ENCODE assay signal across 11 cellular contexts in genomic region chr5:141565826-141566575, GRCh38. TPM values are rescaled to one million over a fixed set of nuclear protein-coding genes. Genes with fewer than 3 reads are reported as not detected.
A peak's percentile ranks its signal among the peaks of the same experiment; 100 is the strongest.
DNase-seq lines count a peak whose midpoint lies in the region; ATAC-seq and TF ChIP-seq lines count a peak whose summit lies in the region.
"Had no signal": no experiment of that assay in that cellular context is flagged by ENCODE, and none has a peak within 500 bp of the region (broad histone marks: within the 10 kb centered on the region; RNA-seq: fewer than 3 reads in every experiment).

No MANE protein-coding gene starts in this region.

- no peak overlapping the region for H3K4me3 ChIP-seq in CD4-positive, alpha-beta memory T cell (ENCODE audit: low read length in 2 of 2)
- no peak overlapping the region for H3K4me3 ChIP-seq in HEK293 (ENCODE audit: low read depth, low read length)
- H3K4me3 ChIP-seq in naive thymus-derived CD4-positive, alpha-beta T cell (ENCODE audit: low read length) = no peak overlapping the region
- H3K4me3 ChIP-seq: body of pancreas, suprapubic skin had no signal

- in situ Hi-C loops in G401 (cut with HindIII; ENCODE audit: low sequenced_read_pairs) = loop anchor here (25.0 kb wide), 1 partner anchor 379 kb away; the partner anchor contains the start of genes PCDHB10, PCDHB11, PCDHB16 and PCDHB8

- TF ChIP-seq POLR2A in GM18505 (IDR thresholded peaks at IDR 0.05; ENCODE audit: borderline replicate concordance, extremely low read depth, insufficient read depth, insufficient read length) = no peak

- no peak for ATAC-seq in activated naive CD4-positive, alpha-beta T cell treated with anti-CD3 and anti-CD28 coated beads, Interleukin-2, amount 50 U/mL, for 72 hours
- ATAC-seq in naive thymus-derived CD4-positive, alpha-beta T cell = no peak
- no peak for ATAC-seq in GM18505 (IDR thresholded peaks at IDR 0.05; ENCODE audit: unreplicated experiment)
- ATAC-seq in CD4-positive, alpha-beta T cell (ENCODE audit: poor library complexity) = no peak
- ATAC-seq: body of pancreas had no signal

- H3K9me3 ChIP-seq in CD4-positive, alpha-beta memory T cell (ENCODE audit: control insufficient read depth in 1 of 2, low read length in 2 of 2) = no peaks in the 10 kb centered on the region
- H3K9me3 ChIP-seq in HEK293 (ENCODE audit: control insufficient read depth, insufficient read depth, low read depth, low read length) = no peaks in the 10 kb centered on the region
- no peaks in the 10 kb centered on the region for H3K9me3 ChIP-seq in naive thymus-derived CD4-positive, alpha-beta T cell (ENCODE audit: control insufficient read depth in 2 of 3, low read length in 3 of 3)
- no peaks in the 10 kb centered on the region for H3K9me3 ChIP-seq in CD4-positive, alpha-beta T cell (ENCODE audit: control insufficient read depth, low read length)
- H3K9me3 ChIP-seq: body of pancreas, suprapubic skin had no signal

- no peaks in the 10 kb centered on the region for H3K9me3 Mint-ChIP-seq in CD4-positive, alpha-beta memory T cell
- no peaks in the 10 kb centered on the region for H3K9me3 Mint-ChIP-seq in activated naive CD4-positive, alpha-beta T cell treated with anti-CD3 and anti-CD28 coated beads, Interleukin-2, amount 50 U/mL, for 72 hours
- no peaks in the 10 kb centered on the region for H3K9me3 Mint-ChIP-seq in naive thymus-derived CD4-positive, alpha-beta T cell
- H3K9me3 Mint-ChIP-seq in CD4-positive, alpha-beta T cell = no peaks in the 10 kb centered on the region

- POLR2A ChIA-PET in CD4-positive, alpha-beta memory T cell (lab: Charles Lee; ENCODE audit: partially characterized antibody) = interaction anchor here (1.4 kb wide), 1 partner anchor 53 kb away, joined by 6 read pairs; the partner anchor contains the start of gene DIAPH1
- POLR2A ChIA-PET in HEK293 (lab: Yijun Ruan, JAX) = no interaction called here
- POLR2A ChIA-PET in naive thymus-derived CD4-positive, alpha-beta T cell (lab: Charles Lee) = interaction anchor here (1.2 kb wide), 1 partner anchor 14 kb away, joined by 3 read pairs; no protein-coding TSS in a partner anchor
- POLR2A ChIA-PET in CD4-positive, alpha-beta T cell (lab: Charles Lee) = no interaction called here

- peaks cover 15% of the 10 kb centered on the region for H3K4me1 ChIP-seq in CD4-positive, alpha-beta memory T cell (ENCODE audit: insufficient read depth, low read length)
- no peaks in the 10 kb centered on the region for H3K4me1 ChIP-seq in HEK293 (ENCODE audit: control insufficient read depth, insufficient read depth, low read length)
- peaks cover 0 to 8% of the 10 kb centered on the region in 2 donors for H3K4me1 ChIP-seq in naive thymus-derived CD4-positive, alpha-beta T cell (ENCODE audit: control insufficient read depth in 2 of 2, insufficient read depth in 2 of 2, low read length in 2 of 2)

- no peaks in the 10 kb centered on the region for H3K27me3 Mint-ChIP-seq in CD4-positive, alpha-beta memory T cell
- H3K27me3 Mint-ChIP-seq in naive thymus-derived CD4-positive, alpha-beta T cell = no peaks in the 10 kb centered on the region
- no peaks in the 10 kb centered on the region for H3K27me3 Mint-ChIP-seq in CD4-positive, alpha-beta T cell

- intact Hi-C loops in CD4-positive, alpha-beta memory T cell (cut with micrococcal nuclease) = no loop called here
- intact Hi-C loops in naive thymus-derived CD4-positive, alpha-beta T cell (cut with micrococcal nuclease) = loop anchor here in 1 of 2 donors (2.0 to 10.0 kb wide), 3 partner anchors 207 to 861 kb away; partner anchors contain the start of genes PCDHGB2, TAF7 and ZMAT2
- intact Hi-C loops in CD4-positive, alpha-beta T cell (cut with DNase I, micrococcal nuclease) = loop anchor here in 1 of 2 experiments (10.0 kb wide), 1 partner anchor 341 kb away; the partner anchor contains the start of gene PCDHB14

- peaks cover 21 to 37% (median 24%) of the 10 kb centered on the region in 4 donors for H3K4me1 Mint-ChIP-seq in CD4-positive, alpha-beta memory T cell
- peaks cover 11 to 53% (median 34%) of the 10 kb centered on the region in 7 donors for H3K4me1 Mint-ChIP-seq in naive thymus-derived CD4-positive, alpha-beta T cell
- H3K4me1 Mint-ChIP-seq in CD4-positive, alpha-beta T cell (ENCODE audit: low read depth) = peaks cover 29% of the 10 kb centered on the region

- no peak for TF ChIP-seq CTCF in HEK293 (tag by site-specific recombination; IDR thresholded peaks at IDR 0.05)
- TF ChIP-seq CTCF in CD4-positive, alpha-beta T cell (IDR thresholded peaks at IDR 0.05) = no peak

- no peaks in the 10 kb centered on the region for H3K27me3 ChIP-seq in CD4-positive, alpha-beta memory T cell (ENCODE audit: insufficient read depth, low read length)
- no peaks in the 10 kb centered on the region for H3K27me3 ChIP-seq in naive thymus-derived CD4-positive, alpha-beta T cell (ENCODE audit: control insufficient read depth in 2 of 2, insufficient read depth in 2 of 2, low read length in 2 of 2)
- no peaks in the 10 kb centered on the region for H3K27me3 ChIP-seq in CD4-positive, alpha-beta T cell (ENCODE audit: control insufficient read depth, insufficient read depth, low read length)
- H3K27me3 ChIP-seq: body of pancreas, suprapubic skin had no signal

- CTCF ChIA-PET in CD4-positive, alpha-beta memory T cell (lab: Charles Lee; ENCODE audit: partially characterized antibody) = interaction anchor here (0.9 to 4.1 kb wide), 22 partner anchors 9 to 237 kb away, joined by 3 to 46 read pairs (median 6); partner anchors contain the start of genes DIAPH1, HDAC3, PCDHGA1 and RELL2
- CTCF ChIA-PET in HEK293 (lab: Yijun Ruan, JAX) = interaction anchor here (0.5 to 3.2 kb wide), 29 partner anchors 8 to 1894 kb away, joined by 3 to 18 read pairs (median 3); partner anchors contain the start of genes PCDHB13, PCDHGA11, PCDHGA3 and PCDHGA6
- CTCF ChIA-PET in naive thymus-derived CD4-positive, alpha-beta T cell (lab: Charles Lee) = interaction anchor here (0.6 to 2.0 kb wide), 6 partner anchors 9 to 919 kb away, joined by 3 to 13 read pairs (median 5); partner anchors contain the start of genes DIAPH1, IK, NDUFA2 and PCDHGA10
- CTCF ChIA-PET in CD4-positive, alpha-beta T cell (lab: Charles Lee) = interaction anchor here (1.3 to 2.2 kb wide), 3 partner anchors 32 to 59 kb away, joined by 6 read pairs; no protein-coding TSS in a partner anchor

- peak overlapping the region; percentile 10 to 89 (median 77) for H3K27ac Mint-ChIP-seq in CD4-positive, alpha-beta memory T cell
- peak overlapping the region; percentile 10 to 89 for H3K27ac Mint-ChIP-seq in activated naive CD4-positive, alpha-beta T cell treated with anti-CD3 and anti-CD28 coated beads, Interleukin-2, amount 50 U/mL, for 72 hours
- peak overlapping the region; percentile 1 to 76 (median 41) for H3K27ac Mint-ChIP-seq in naive thymus-derived CD4-positive, alpha-beta T cell
- H3K27ac Mint-ChIP-seq in CD4-positive, alpha-beta T cell = no peak overlapping the region

- H3K36me3 ChIP-seq in CD4-positive, alpha-beta memory T cell (ENCODE audit: insufficient read depth, low read length) = peaks cover 64% of the 10 kb centered on the region
- H3K36me3 ChIP-seq in HEK293 (ENCODE audit: control insufficient read depth in 2 of 2, insufficient read depth in 1 of 2, low read length in 2 of 2) = peaks cover 6 to 70% of the 10 kb centered on the region in 2 experiments
- H3K36me3 ChIP-seq in naive thymus-derived CD4-positive, alpha-beta T cell (ENCODE audit: control insufficient read depth in 2 of 3, insufficient read depth in 3 of 3, low read length in 3 of 3) = peaks cover under 1 to 64% (median 24%) of the 10 kb centered on the region in 3 experiments

- DNase-seq in CD4-positive, alpha-beta memory T cell = no peak
- DNase-seq in activated naive CD4-positive, alpha-beta T cell treated with anti-CD3 and anti-CD28 coated beads, Interleukin-2, amount 50 U/mL, for 72 hours (ENCODE audit: low spot score in 2 of 2) = no peak
- no peak for DNase-seq in naive thymus-derived CD4-positive, alpha-beta T cell
- DNase-seq in G401 (ENCODE audit: low spot score) (no peak), substantia nigra (lab: John Stamatoyannopoulos, UW) (no peak)
- no peak for DNase-seq in CD4-positive, alpha-beta T cell
- DNase-seq: body of pancreas; NK-92 treated with Interleukin-12 subunit alpha and Interleukin-12 subunit beta, amount 100 ng/mL, for 24 hours had no signal

- peak overlapping the region; percentile 32 for H3K27ac ChIP-seq in CD4-positive, alpha-beta memory T cell (ENCODE audit: low read depth, low read length)
- H3K27ac ChIP-seq in HEK293 (ENCODE audit: extremely low read depth, low read depth, low read length) = no peak overlapping the region
- H3K27ac ChIP-seq in naive thymus-derived CD4-positive, alpha-beta T cell (ENCODE audit: low read depth, low read length) = peak overlapping the region; percentile 18
- H3K27ac ChIP-seq in CD4-positive, alpha-beta T cell (ENCODE audit: low read depth, low read length) = no peak overlapping the region
- no peak overlapping the region for H3K27ac ChIP-seq in substantia nigra (ENCODE audit: low read depth, low read length, poor library complexity, severe bottlenecking)
- H3K27ac ChIP-seq: body of pancreas, suprapubic skin had no signal

- no peak overlapping the region for H3K4me3 Mint-ChIP-seq in CD4-positive, alpha-beta memory T cell
- H3K4me3 Mint-ChIP-seq in naive thymus-derived CD4-positive, alpha-beta T cell = no peak overlapping the region
- H3K4me3 Mint-ChIP-seq in CD4-positive, alpha-beta T cell = no peak overlapping the region

- H3K36me3 Mint-ChIP-seq in CD4-positive, alpha-beta memory T cell = peaks cover 48 to 85% of the 10 kb centered on the region in 2 donors
- peaks cover 16 to 48% of the 10 kb centered on the region in 2 donors for H3K36me3 Mint-ChIP-seq in activated naive CD4-positive, alpha-beta T cell treated with anti-CD3 and anti-CD28 coated beads, Interleukin-2, amount 50 U/mL, for 72 hours
- H3K36me3 Mint-ChIP-seq in naive thymus-derived CD4-positive, alpha-beta T cell = peaks cover 15 to 54% (median 36%) of the 10 kb centered on the region in 5 donors
- H3K36me3 Mint-ChIP-seq in CD4-positive, alpha-beta T cell (ENCODE audit: low read depth) = peaks cover 98% of the 10 kb centered on the region

TF ChIP-seq in HEK293, 187 proteins besides CTCF, POLR2A, EP300 and RAD21 (continues in another document):
- TF ChIP-seq KLF7 (tag by site-specific recombination; IDR thresholded peaks at IDR 0.05; ENCODE audit: borderline replicate concordance) = no peak

RNA-seq across cellular contexts. Expression of gene DIAPH1, which starts 52.8 kb away (rescaled TPM):
- total RNA-seq in CD4-positive, alpha-beta memory T cell = 100 to 1,000 TPM; 211 TPM
- polyA plus RNA-seq in CD4-positive, alpha-beta memory T cell = 100 to 1,000 TPM in 1 of 2 donors, 10 to 100 TPM in 1; 81.5 to 145 TPM
- 100 to 1,000 TPM; 184 to 216 TPM for total RNA-seq in activated naive CD4-positive, alpha-beta T cell treated with anti-CD3 and anti-CD28 coated beads, Interleukin-2, amount 50 U/mL, for 72 hours
- total RNA-seq in naive thymus-derived CD4-positive, alpha-beta T cell = 100 to 1,000 TPM; 163 to 278 (median 173) TPM
- 100 to 1,000 TPM in 1 of 2 donors, 10 to 100 TPM in 1; 89.7 to 105 TPM for polyA plus RNA-seq in naive thymus-derived CD4-positive, alpha-beta T cell
- total RNA-seq in G401 (2014; rRNA removed; shearing (Covaris generic)) = 23.5 and 34.0 TPM in 2 replicates
- 100 to 1,000 TPM; 159 to 161 TPM for total RNA-seq in CD4-positive, alpha-beta T cell

Comparison
In these comparisons a context has a peak if more than half of its experiments do, and no peak if none do; other contexts are left out.
1. H3K27ac ChIP-seq: peak in CD4-positive, alpha-beta memory T cell (single experiment) and naive thymus-derived CD4-positive, alpha-beta T cell (single experiment); none in HEK293 (single experiment), CD4-positive, alpha-beta T cell (single experiment) and substantia nigra (single experiment).
2. POLR2A ChIA-PET loops: an anchor here in CD4-positive, alpha-beta memory T cell (1.4 kb wide) and naive thymus-derived CD4-positive, alpha-beta T cell (1.2 kb wide); none called in HEK293 and CD4-positive, alpha-beta T cell.